In genomic region chr20:62832212-62832922, GRCh38 we compare ENCODE assay signal across 8 cellular contexts. TPM values are rescaled to one million over a fixed set of nuclear protein-coding genes. Genes with fewer than 3 reads are reported as not detected.
A peak's percentile ranks its signal among the peaks of the same experiment; 100 is the strongest.
DNase-seq lines count a peak whose midpoint lies in the region; ATAC-seq, FAIRE-seq and TF ChIP-seq lines count a peak whose summit lies in the region.

No MANE protein-coding gene starts in this region.

- H2BK5ac ChIP-seq in mesendoderm (ENCODE audit: low read length) = no peak overlapping the region

- peak; percentile 26 to 56 for ATAC-seq in CD4-positive, CD25-positive, alpha-beta regulatory T cell (ENCODE audit: low read depth in 2 of 2)
- ATAC-seq in GM19025 (IDR thresholded peaks at IDR 0.05; ENCODE audit: low read depth, unreplicated experiment) = peak; percentile 57

- no peaks in the 10 kb centered on the region for H3K4me1 ChIP-seq in CD4-positive, CD25-positive, alpha-beta regulatory T cell (ENCODE audit: control insufficient read depth, insufficient read depth, low read length, poor library complexity, severe bottlenecking)
- no peaks in the 10 kb centered on the region for H3K4me1 ChIP-seq in mesendoderm (ENCODE audit: control insufficient read depth, low read depth, low read length)
- H3K4me1 ChIP-seq in Caco-2 = peaks cover 4% of the 10 kb centered on the region; the same call in 1 of the 2 replicates

- no peak overlapping the region for H3K23ac ChIP-seq in mesendoderm (ENCODE audit: low read length)

- no peaks in the 10 kb centered on the region for H3K36me3 Mint-ChIP-seq in CD4-positive, CD25-positive, alpha-beta regulatory T cell
- H3K36me3 Mint-ChIP-seq in activated naive CD8-positive, alpha-beta T cell treated with anti-CD3 and anti-CD28 coated beads for 36 hours = no peaks in the 10 kb centered on the region
- no peaks in the 10 kb centered on the region for H3K36me3 Mint-ChIP-seq in Caco-2 (ENCODE audit: insufficient read depth, unreplicated experiment)

- no peak for TF ChIP-seq CTCF in Caco-2 (IDR thresholded peaks at IDR 0.05; ENCODE audit: insufficient read depth in 1 of 2, low read depth in 1 of 2, low read length in 1 of 2, severe bottlenecking in 1 of 2, unreplicated experiment in 1 of 2)

- peak overlapping the region in 1 of 4 donors; percentile 43 for H3K4me3 Mint-ChIP-seq in CD4-positive, CD25-positive, alpha-beta regulatory T cell
- peak overlapping the region; percentile 40 for H3K4me3 Mint-ChIP-seq in activated naive CD8-positive, alpha-beta T cell treated with anti-CD3 and anti-CD28 coated beads for 36 hours
- no peak overlapping the region for H3K4me3 Mint-ChIP-seq in Caco-2 (ENCODE audit: unreplicated experiment)

- no peak overlapping the region for H3K27ac Mint-ChIP-seq in CD4-positive, CD25-positive, alpha-beta regulatory T cell
- H3K27ac Mint-ChIP-seq in activated naive CD8-positive, alpha-beta T cell treated with anti-CD3 and anti-CD28 coated beads for 36 hours = peak overlapping the region; percentile 11
- no peak overlapping the region for H3K27ac Mint-ChIP-seq in Caco-2 (ENCODE audit: unreplicated experiment)

- peaks cover 7% of the 10 kb centered on the region for H3K27me3 Mint-ChIP-seq in CD4-positive, CD25-positive, alpha-beta regulatory T cell
- peaks cover 4% of the 10 kb centered on the region for H3K27me3 Mint-ChIP-seq in activated naive CD8-positive, alpha-beta T cell treated with anti-CD3 and anti-CD28 coated beads for 36 hours
- H3K27me3 Mint-ChIP-seq in Caco-2 (ENCODE audit: insufficient read depth, unreplicated experiment) = no peaks in the 10 kb centered on the region

- WGBS in mesendoderm (ENCODE audit: extremely low coverage, insufficient coverage, low lambda C conversion rate) = no CpG with 5 or more reads among the region's 22 CpGs

- H4K5ac ChIP-seq in mesendoderm (ENCODE audit: low read length) = no peak overlapping the region

- H3K27me3 ChIP-seq in CD4-positive, CD25-positive, alpha-beta regulatory T cell (ENCODE audit: control insufficient read depth, insufficient read depth, low read length) = no peaks in the 10 kb centered on the region
- H3K27me3 ChIP-seq in mesendoderm (ENCODE audit: insufficient read depth, low read length, poor library complexity) (no peaks in the 10 kb centered on the region), Caco-2 (replicated peaks; ENCODE audit: control insufficient read depth, insufficient read depth, low read length) (no peaks in the 10 kb centered on the region)

- no peak overlapping the region for H2BK120ac ChIP-seq in mesendoderm (ENCODE audit: low read depth, low read length)

- BruUV-seq in Caco-2 (replicated peaks; lab: Mats Ljungman, UMichigan) = no TSS peak

- H3K4me2 ChIP-seq in mesendoderm (ENCODE audit: low read length) = no peak overlapping the region

- CTCF ChIA-PET in Caco-2 (lab: Charles Lee) = interaction anchor here (1.0 to 1.5 kb wide), 3 partner anchors 9 to 24 kb away, joined by 3 to 5 read pairs (median 3); no protein-coding TSS in a partner anchor

- H3K9ac ChIP-seq in mesendoderm (ENCODE audit: low read length) = no peak overlapping the region

- no peaks in the 10 kb centered on the region for H3K79me1 ChIP-seq in mesendoderm (ENCODE audit: low read length)

- H3K27ac ChIP-seq in CD4-positive, CD25-positive, alpha-beta regulatory T cell (ENCODE audit: insufficient read depth, low read length, poor library complexity, severe bottlenecking) = no peak overlapping the region
- H3K27ac ChIP-seq in mesendoderm (ENCODE audit: low read depth, low read length) = no peak overlapping the region

- peaks cover 0 to 7% (median 0%) of the 10 kb centered on the region in 4 donors for H3K4me1 Mint-ChIP-seq in CD4-positive, CD25-positive, alpha-beta regulatory T cell
- peaks cover 7% of the 10 kb centered on the region for H3K4me1 Mint-ChIP-seq in activated naive CD8-positive, alpha-beta T cell treated with anti-CD3 and anti-CD28 coated beads for 36 hours
- H3K4me1 Mint-ChIP-seq in Caco-2 (ENCODE audit: low read depth, unreplicated experiment) = peaks cover 11% of the 10 kb centered on the region

- no peak for FAIRE-seq in HTR-8/SVneo (lab: Jason Lieb, UNC)

- no peak overlapping the region for H4K8ac ChIP-seq in mesendoderm (ENCODE audit: low read depth, low read length)

- no peaks in the 10 kb centered on the region for H3K79me2 ChIP-seq in mesendoderm (ENCODE audit: control insufficient read depth, insufficient read depth, low read length)

- DNase-seq in CD4-positive, CD25-positive, alpha-beta regulatory T cell = no peak
- DNase-seq in MV-4-11 (lab: John Stamatoyannopoulos, UW) = peak; percentile 95
- peak; percentile 54 for DNase-seq in activated naive CD8-positive, alpha-beta T cell treated with anti-CD3 and anti-CD28 coated beads for 36 hours
- peak; percentile 31 for DNase-seq in mesendoderm
- DNase-seq in Caco-2 = no peak
- no peak for DNase-seq in COR-L47 (lab: John Stamatoyannopoulos, UW)
- no peak for DNase-seq in HTR-8/SVneo (ENCODE audit: insufficient read length, low spot score)

- no peak overlapping the region for H2BK15ac ChIP-seq in mesendoderm (replicated peaks; ENCODE audit: low read depth)

- no peak overlapping the region for H3K18ac ChIP-seq in mesendoderm (ENCODE audit: low read length)

- peak overlapping the region; percentile 20 for H3K56ac ChIP-seq in mesendoderm (ENCODE audit: low read length)

- POLR2A ChIA-PET in Caco-2 (lab: Charles Lee) = no interaction called here

- H3K9me3 Mint-ChIP-seq in CD4-positive, CD25-positive, alpha-beta regulatory T cell = no peaks in the 10 kb centered on the region
- no peaks in the 10 kb centered on the region for H3K9me3 Mint-ChIP-seq in activated naive CD8-positive, alpha-beta T cell treated with anti-CD3 and anti-CD28 coated beads for 36 hours
- H3K9me3 Mint-ChIP-seq in Caco-2 (ENCODE audit: unreplicated experiment) = no peaks in the 10 kb centered on the region

- intact Hi-C loops in Caco-2 (cut with micrococcal nuclease; ENCODE audit: unreplicated experiment) = no loop called here

- H3K4ac ChIP-seq in mesendoderm (ENCODE audit: low read depth, low read length) = no peak overlapping the region

- H3K4me3 ChIP-seq in CD4-positive, CD25-positive, alpha-beta regulatory T cell (ENCODE audit: low read depth, low read length) = no peak overlapping the region
- no peak overlapping the region for H3K4me3 ChIP-seq in mesendoderm (ENCODE audit: low read length)
- H3K4me3 ChIP-seq in Caco-2 (ENCODE audit: low read depth, low read length) = no peak overlapping the region

- no peak overlapping the region for H2AK5ac ChIP-seq in mesendoderm (ENCODE audit: low read length)

- H3K36me3 ChIP-seq in CD4-positive, CD25-positive, alpha-beta regulatory T cell (ENCODE audit: control insufficient read depth, insufficient read depth, low read length) = no peaks in the 10 kb centered on the region
- H3K36me3 ChIP-seq in mesendoderm (ENCODE audit: control insufficient read depth, insufficient read depth, low read length) = peaks cover 2% of the 10 kb centered on the region
- H3K36me3 ChIP-seq in Caco-2 (ENCODE audit: control insufficient read depth, insufficient read depth, low read length) = no peaks in the 10 kb centered on the region

- H3K9me3 ChIP-seq in CD4-positive, CD25-positive, alpha-beta regulatory T cell (ENCODE audit: control insufficient read depth in 2 of 2, low read length in 2 of 2) = no peaks in the 10 kb centered on the region
- H3K9me3 ChIP-seq in Caco-2 = no peaks in the 10 kb centered on the region

RNA-seq across cellular contexts. Expression of gene COL9A3, which starts 15.5 kb away (rescaled TPM):
- total RNA-seq in CD4-positive, CD25-positive, alpha-beta regulatory T cell = not detected
- polyA plus RNA-seq in CD4-positive, CD25-positive, alpha-beta regulatory T cell = not detected
- 1 to 10 TPM in 1 of 2 experiments, under 1 TPM in 1; 0.35 to 1.0 TPM for total RNA-seq in activated naive CD8-positive, alpha-beta T cell treated with anti-CD3 and anti-CD28 coated beads for 36 hours
- 45.6 TPM for polyA plus RNA-seq in mesendoderm (2013, experiment 1 of 2)
- 45.1 TPM for polyA plus RNA-seq in mesendoderm (2013, experiment 2 of 2)
- 6.4 and 7.9 TPM in 2 replicates for total RNA-seq in Caco-2 (2022)

RNA-seq across cellular contexts. Expression of gene OGFR, which starts 27.7 kb away (rescaled TPM):
- 61.1 TPM for total RNA-seq in CD4-positive, CD25-positive, alpha-beta regulatory T cell
- 10 to 100 TPM; 41.5 to 46.9 (median 42.0) TPM for polyA plus RNA-seq in CD4-positive, CD25-positive, alpha-beta regulatory T cell
- total RNA-seq in activated naive CD8-positive, alpha-beta T cell treated with anti-CD3 and anti-CD28 coated beads for 36 hours = 10 to 100 TPM; 66.1 to 69.9 TPM
- 11.3 TPM for polyA plus RNA-seq in mesendoderm (2013, experiment 1 of 2)
- polyA plus RNA-seq in mesendoderm (2013, experiment 2 of 2) = 11.4 TPM
- 78.2 and 84.7 TPM in 2 replicates for total RNA-seq in Caco-2 (2022)

RNA-seq across cellular contexts. Expression of gene TCFL5, which starts 29.3 kb away (rescaled TPM):
- total RNA-seq in CD4-positive, CD25-positive, alpha-beta regulatory T cell = 3.8 TPM
- polyA plus RNA-seq in CD4-positive, CD25-positive, alpha-beta regulatory T cell = 1 to 10 TPM in 2 of 4 donors, under 1 TPM in 2; 0.53 to 1.2 (median 1.1) TPM
- 1 to 10 TPM; 5.4 to 5.8 TPM for total RNA-seq in activated naive CD8-positive, alpha-beta T cell treated with anti-CD3 and anti-CD28 coated beads for 36 hours
- polyA plus RNA-seq in mesendoderm (2013, experiment 1 of 2) = 5.1 TPM
- polyA plus RNA-seq in mesendoderm (2013, experiment 2 of 2) = 4.8 TPM
- total RNA-seq in Caco-2 (2022) = 14.6 and 15.1 TPM in 2 replicates

RNA-seq across cellular contexts. Expression of gene MRGBP, which starts 36.1 kb away (rescaled TPM):
- 7.0 TPM for total RNA-seq in CD4-positive, CD25-positive, alpha-beta regulatory T cell
- 10 to 100 TPM in 2 of 4 donors, 1 to 10 TPM in 2; 7.9 to 11.5 (median 10.0) TPM for polyA plus RNA-seq in CD4-positive, CD25-positive, alpha-beta regulatory T cell
- total RNA-seq in activated naive CD8-positive, alpha-beta T cell treated with anti-CD3 and anti-CD28 coated beads for 36 hours = 10 to 100 TPM; 19.3 to 19.8 TPM
- polyA plus RNA-seq in mesendoderm (2013, experiment 1 of 2) = 13.3 TPM
- polyA plus RNA-seq in mesendoderm (2013, experiment 2 of 2) = 13.2 TPM
- total RNA-seq in Caco-2 (2022) = 40.3 and 43.4 TPM in 2 replicates

Comparison
In these comparisons a context has a peak if more than half of its experiments do, and no peak if none do; other contexts are left out.
1. DNase-seq: peak in MV-4-11 (single experiment), activated naive CD8-positive, alpha-beta T cell treated with anti-CD3 and anti-CD28 coated beads for 36 hours (single experiment) and mesendoderm (single experiment); none in CD4-positive, CD25-positive, alpha-beta regulatory T cell (0 of 3), Caco-2 (0 of 2), COR-L47 (single experiment) and HTR-8/SVneo (single experiment).